18 cellular contexts compared by ENCODE assay signal in genomic region chr11:81596709-81597108, GRCh38.
DNase-seq lines count a peak whose midpoint lies in the region; ATAC-seq and FAIRE-seq lines count a peak whose summit lies in the region.
"Had no signal": no experiment of that assay in that cellular context is flagged by ENCODE, and none has a peak within 500 bp of the region (broad histone marks: within the 10 kb centered on the region; RNA-seq: fewer than 3 reads in every experiment).

No MANE protein-coding gene starts in this region.

- peak; percentile 8 for FAIRE-seq in endometrium (lab: Jason Lieb, UNC)
- FAIRE-seq: A549, HTR-8/SVneo had no signal

- no peak for ATAC-seq in Right ventricle myocardium superior (ENCODE audit: poor library complexity)
- ATAC-seq: A549 had no signal

- intact Hi-C loops in Right ventricle myocardium superior (cut with DNase I), result no loop called here

- DNase-seq in SHP77 (lab: John Stamatoyannopoulos, UW) (peak; percentile 5 to 7), SHP77 treated with DMSO at 0.1 percent for 48 hours (lab: John Stamatoyannopoulos, UW) (no peak), NCI-H69 (lab: John Stamatoyannopoulos, UW) (peak; percentile 17), G401 (ENCODE audit: low spot score) (no peak), pons (ENCODE audit: low spot score) (no peak), Right ventricle myocardium superior (no peak)
- DNase-seq: Calu3; CD4-positive, alpha-beta memory T cell; DMS79 treated with DMSO at 0.1 percent for 48 hours; H9; IMR-90; NCI-H1417 treated with DMSO at 0.1 percent for 48 hours; NCI-H2029 treated with DMSO at 0.1 percent for 48 hours; NCI-H524; T-helper 1 cell had no signal

- in situ Hi-C loops in G401 (cut with HindIII; ENCODE audit: low sequenced_read_pairs), result no loop called here

Comparison
In these comparisons a context has a peak if more than half of its experiments do, and no peak if none do; other contexts are left out.
1. DNase-seq: peak in SHP77 (2 of 2) and NCI-H69 (single experiment); none in SHP77 treated with DMSO at 0.1 percent for 48 hours (single experiment), G401 (single experiment), pons (single experiment) and Right ventricle myocardium superior (single experiment).